Comparison of ENCODE assay signal across 1 cellular context in the genomic region with DNA sequence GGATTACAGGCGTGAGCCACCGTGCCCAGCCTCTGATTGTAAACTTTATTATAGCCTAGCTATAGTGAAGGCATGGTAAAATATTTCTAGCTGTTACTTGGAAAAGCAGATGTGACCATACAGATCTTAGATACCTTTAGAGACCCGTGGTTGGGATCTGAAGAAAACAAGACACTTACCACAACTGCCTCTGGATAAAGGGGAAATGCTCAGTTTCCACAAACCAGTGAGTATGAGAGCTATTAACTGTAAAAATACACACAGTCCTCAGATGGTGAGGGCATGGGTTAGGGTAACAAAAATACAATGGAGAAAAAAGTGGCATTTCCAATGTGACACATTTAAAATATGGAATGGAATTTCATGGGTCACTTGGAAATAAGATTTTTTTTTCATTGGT.
TF ChIP-seq lines count a peak whose summit lies in the region.

No MANE protein-coding gene starts in this region.

TF ChIP-seq in GM23338, 12 proteins besides CTCF, POLR2A, EP300 and RAD21 (continued from another document):
- TF ChIP-seq, protein P1, sequence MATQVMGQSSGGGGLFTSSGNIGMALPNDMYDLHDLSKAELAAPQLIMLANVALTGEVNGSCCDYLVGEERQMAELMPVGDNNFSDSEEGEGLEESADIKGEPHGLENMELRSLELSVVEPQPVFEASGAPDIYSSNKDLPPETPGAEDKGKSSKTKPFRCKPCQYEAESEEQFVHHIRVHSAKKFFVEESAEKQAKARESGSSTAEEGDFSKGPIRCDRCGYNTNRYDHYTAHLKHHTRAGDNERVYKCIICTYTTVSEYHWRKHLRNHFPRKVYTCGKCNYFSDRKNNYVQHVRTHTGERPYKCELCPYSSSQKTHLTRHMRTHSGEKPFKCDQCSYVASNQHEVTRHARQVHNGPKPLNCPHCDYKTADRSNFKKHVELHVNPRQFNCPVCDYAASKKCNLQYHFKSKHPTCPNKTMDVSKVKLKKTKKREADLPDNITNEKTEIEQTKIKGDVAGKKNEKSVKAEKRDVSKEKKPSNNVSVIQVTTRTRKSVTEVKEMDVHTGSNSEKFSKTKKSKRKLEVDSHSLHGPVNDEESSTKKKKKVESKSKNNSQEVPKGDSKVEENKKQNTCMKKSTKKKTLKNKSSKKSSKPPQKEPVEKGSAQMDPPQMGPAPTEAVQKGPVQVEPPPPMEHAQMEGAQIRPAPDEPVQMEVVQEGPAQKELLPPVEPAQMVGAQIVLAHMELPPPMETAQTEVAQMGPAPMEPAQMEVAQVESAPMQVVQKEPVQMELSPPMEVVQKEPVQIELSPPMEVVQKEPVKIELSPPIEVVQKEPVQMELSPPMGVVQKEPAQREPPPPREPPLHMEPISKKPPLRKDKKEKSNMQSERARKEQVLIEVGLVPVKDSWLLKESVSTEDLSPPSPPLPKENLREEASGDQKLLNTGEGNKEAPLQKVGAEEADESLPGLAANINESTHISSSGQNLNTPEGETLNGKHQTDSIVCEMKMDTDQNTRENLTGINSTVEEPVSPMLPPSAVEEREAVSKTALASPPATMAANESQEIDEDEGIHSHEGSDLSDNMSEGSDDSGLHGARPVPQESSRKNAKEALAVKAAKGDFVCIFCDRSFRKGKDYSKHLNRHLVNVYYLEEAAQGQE (IDR thresholded peaks at IDR 0.05; ENCODE audit: unreplicated experiment), result no peak
- no peak for TF ChIP-seq CREB1 (CRISPR knock-in tag; IDR thresholded peaks at IDR 0.05; ENCODE audit: low read depth)
- TF ChIP-seq, protein P2, sequence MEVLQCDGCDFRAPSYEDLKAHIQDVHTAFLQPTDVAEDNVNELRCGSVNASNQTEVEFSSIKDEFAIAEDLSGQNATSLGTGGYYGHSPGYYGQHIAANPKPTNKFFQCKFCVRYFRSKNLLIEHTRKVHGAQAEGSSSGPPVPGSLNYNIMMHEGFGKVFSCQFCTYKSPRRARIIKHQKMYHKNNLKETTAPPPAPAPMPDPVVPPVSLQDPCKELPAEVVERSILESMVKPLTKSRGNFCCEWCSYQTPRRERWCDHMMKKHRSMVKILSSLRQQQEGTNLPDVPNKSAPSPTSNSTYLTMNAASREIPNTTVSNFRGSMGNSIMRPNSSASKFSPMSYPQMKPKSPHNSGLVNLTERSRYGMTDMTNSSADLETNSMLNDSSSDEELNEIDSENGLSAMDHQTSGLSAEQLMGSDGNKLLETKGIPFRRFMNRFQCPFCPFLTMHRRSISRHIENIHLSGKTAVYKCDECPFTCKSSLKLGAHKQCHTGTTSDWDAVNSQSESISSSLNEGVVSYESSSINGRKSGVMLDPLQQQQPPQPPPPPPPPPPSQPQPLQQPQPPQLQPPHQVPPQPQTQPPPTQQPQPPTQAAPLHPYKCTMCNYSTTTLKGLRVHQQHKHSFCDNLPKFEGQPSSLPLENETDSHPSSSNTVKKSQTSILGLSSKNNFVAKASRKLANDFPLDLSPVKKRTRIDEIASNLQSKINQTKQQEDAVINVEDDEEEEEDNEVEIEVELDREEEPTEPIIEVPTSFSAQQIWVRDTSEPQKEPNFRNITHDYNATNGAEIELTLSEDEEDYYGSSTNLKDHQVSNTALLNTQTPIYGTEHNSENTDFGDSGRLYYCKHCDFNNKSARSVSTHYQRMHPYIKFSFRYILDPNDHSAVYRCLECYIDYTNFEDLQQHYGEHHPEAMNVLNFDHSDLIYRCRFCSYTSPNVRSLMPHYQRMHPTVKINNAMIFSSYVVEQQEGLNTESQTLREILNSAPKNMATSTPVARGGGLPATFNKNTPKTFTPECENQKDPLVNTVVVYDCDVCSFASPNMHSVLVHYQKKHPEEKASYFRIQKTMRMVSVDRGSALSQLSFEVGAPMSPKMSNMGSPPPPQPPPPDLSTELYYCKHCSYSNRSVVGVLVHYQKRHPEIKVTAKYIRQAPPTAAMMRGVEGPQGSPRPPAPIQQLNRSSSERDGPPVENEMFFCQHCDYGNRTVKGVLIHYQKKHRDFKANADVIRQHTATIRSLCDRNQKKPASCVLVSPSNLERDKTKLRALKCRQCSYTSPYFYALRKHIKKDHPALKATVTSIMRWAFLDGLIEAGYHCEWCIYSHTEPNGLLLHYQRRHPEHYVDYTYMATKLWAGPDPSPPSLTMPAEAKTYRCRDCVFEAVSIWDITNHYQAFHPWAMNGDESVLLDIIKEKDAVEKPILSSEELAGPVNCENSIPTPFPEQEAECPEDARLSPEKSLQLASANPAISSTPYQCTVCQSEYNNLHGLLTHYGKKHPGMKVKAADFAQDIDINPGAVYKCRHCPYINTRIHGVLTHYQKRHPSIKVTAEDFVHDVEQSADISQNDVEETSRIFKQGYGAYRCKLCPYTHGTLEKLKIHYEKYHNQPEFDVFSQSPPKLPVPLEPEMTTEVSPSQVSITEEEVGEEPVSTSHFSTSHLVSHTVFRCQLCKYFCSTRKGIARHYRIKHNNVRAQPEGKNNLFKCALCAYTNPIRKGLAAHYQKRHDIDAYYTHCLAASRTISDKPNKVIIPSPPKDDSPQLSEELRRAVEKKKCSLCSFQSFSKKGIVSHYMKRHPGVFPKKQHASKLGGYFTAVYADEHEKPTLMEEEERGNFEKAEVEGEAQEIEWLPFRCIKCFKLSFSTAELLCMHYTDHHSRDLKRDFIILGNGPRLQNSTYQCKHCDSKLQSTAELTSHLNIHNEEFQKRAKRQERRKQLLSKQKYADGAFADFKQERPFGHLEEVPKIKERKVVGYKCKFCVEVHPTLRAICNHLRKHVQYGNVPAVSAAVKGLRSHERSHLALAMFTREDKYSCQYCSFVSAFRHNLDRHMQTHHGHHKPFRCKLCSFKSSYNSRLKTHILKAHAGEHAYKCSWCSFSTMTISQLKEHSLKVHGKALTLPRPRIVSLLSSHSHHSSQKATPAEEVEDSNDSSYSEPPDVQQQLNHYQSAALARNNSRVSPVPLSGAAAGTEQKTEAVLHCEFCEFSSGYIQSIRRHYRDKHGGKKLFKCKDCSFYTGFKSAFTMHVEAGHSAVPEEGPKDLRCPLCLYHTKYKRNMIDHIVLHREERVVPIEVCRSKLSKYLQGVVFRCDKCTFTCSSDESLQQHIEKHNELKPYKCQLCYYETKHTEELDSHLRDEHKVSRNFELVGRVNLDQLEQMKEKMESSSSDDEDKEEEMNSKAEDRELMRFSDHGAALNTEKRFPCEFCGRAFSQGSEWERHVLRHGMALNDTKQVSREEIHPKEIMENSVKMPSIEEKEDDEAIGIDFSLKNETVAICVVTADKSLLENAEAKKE (CRISPR knock-in tag; IDR thresholded peaks at IDR 0.05), result no peak
- no peak for TF ChIP-seq JUNB (IDR thresholded peaks at IDR 0.05; ENCODE audit: unreplicated experiment)
- no peak for TF ChIP-seq STAT1 (IDR thresholded peaks at IDR 0.05; ENCODE audit: unreplicated experiment)
- no peak for TF ChIP-seq ZNF331 (CRISPR knock-in tag; IDR thresholded peaks at IDR 0.05; ENCODE audit: low read depth)
- TF ChIP-seq ZNF114 (CRISPR knock-in tag; IDR thresholded peaks at IDR 0.05), result no peak
